1 cellular context compared by ENCODE assay signal in the genomic region with DNA sequence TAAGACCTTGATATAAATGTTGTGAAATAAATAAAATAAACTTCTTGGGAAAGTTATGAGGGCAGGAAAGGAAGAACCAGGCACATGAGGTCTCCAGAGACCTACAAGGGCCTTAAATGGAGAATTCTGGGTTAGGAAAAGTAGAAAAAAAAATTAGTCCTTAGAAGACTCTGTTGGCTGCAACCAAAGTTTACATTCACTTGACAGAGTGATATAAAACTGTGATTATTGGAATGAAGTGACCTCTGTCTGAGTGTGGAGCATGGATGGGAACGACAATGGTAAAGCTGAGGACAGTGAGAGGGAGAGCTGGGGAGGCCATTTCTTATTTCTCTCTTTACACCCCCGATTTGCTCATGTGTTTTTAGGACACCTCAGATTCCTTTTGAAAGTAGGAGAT.
TF ChIP-seq lines count a peak whose summit lies in the region.

No MANE protein-coding gene starts in this region.

TF ChIP-seq in IMR-90, 13 proteins besides CTCF, POLR2A, EP300 and RAD21 (continued from another document):
- TF ChIP-seq NFE2L2 (IDR thresholded peaks at IDR 0.05; ENCODE audit: low read depth, low read length) = no peak
- TF ChIP-seq, protein P1, sequence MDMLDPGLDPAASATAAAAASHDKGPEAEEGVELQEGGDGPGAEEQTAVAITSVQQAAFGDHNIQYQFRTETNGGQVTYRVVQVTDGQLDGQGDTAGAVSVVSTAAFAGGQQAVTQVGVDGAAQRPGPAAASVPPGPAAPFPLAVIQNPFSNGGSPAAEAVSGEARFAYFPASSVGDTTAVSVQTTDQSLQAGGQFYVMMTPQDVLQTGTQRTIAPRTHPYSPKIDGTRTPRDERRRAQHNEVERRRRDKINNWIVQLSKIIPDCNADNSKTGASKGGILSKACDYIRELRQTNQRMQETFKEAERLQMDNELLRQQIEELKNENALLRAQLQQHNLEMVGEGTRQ (IDR thresholded peaks at IDR 0.05; ENCODE audit: low read depth, low read length) = no peak
- TF ChIP-seq CHD1 (IDR thresholded peaks at IDR 0.05; ENCODE audit: low read depth, low read length) = no peak
- TF ChIP-seq FOS (IDR thresholded peaks at IDR 0.05; ENCODE audit: low read depth, low read length) = no peak
- no peak for TF ChIP-seq MAFK (IDR thresholded peaks at IDR 0.05; ENCODE audit: low read depth, low read length)
- TF ChIP-seq BHLHE40 (IDR thresholded peaks at IDR 0.05; ENCODE audit: low read depth, low read length) = no peak
